9 cellular contexts compared by ENCODE assay signal in the genomic region with DNA sequence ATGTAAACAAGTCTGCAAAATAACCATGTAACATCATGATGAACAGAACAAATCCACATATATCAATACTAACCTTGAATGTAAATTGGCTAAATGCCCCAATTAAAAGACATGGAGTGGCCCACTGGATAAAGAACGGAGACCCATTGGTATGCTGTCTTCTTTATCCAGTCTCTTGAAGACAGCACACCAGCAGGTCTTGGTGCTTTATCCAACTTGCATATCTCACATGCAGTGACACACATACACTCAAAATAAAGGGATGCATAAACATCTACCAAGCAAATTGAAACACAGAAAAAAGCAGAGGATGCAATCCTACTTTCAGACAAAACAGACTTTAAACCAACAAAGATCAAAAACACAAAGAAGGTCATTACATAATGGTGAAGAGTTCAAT.
"Had no signal": no experiment of that assay in that cellular context is flagged by ENCODE, and none has a peak within 500 bp of the region (broad histone marks: within the 10 kb centered on the region; RNA-seq: fewer than 3 reads in every experiment).

No MANE protein-coding gene starts in this region.

- H3K27ac ChIP-seq: HL-60, KMS-11 had no signal

- H3K4me2 ChIP-seq: KMS-11 had no signal

- H3K27ac Mint-ChIP-seq: IgD-negative memory B cell had no signal

- DNase-seq: IMR-90, KBM-7, KG1 had no signal

- H3K4me3 ChIP-seq: K562 had no signal

- ATAC-seq: HepG2, K562 had no signal

- H3K36me3 Mint-ChIP-seq: IgD-negative memory B cell had no signal

- H3K9ac ChIP-seq: KMS-11 had no signal

- FAIRE-seq: HepG2, HTR-8/SVneo, K562 had no signal
